ENCODE assay signal across 11 cellular contexts in genomic region chrX:17580529-17581155, GRCh38.
A peak's percentile ranks its signal among the peaks of the same experiment; 100 is the strongest.
DNase-seq lines count a peak whose midpoint lies in the region; ATAC-seq and TF ChIP-seq lines count a peak whose summit lies in the region.
"Had no signal": no experiment of that assay in that cellular context is flagged by ENCODE, and none has a peak within 500 bp of the region (broad histone marks: within the 10 kb centered on the region; RNA-seq: fewer than 3 reads in every experiment).

No MANE protein-coding gene starts in this region.

- H3K36me3 ChIP-seq in transverse colon, result no peaks in the 10 kb centered on the region

- H3K4me3 ChIP-seq in epithelial cell of proximal tubule (ENCODE audit: low read depth, low read length), result no peak overlapping the region
- no peak overlapping the region for H3K4me3 ChIP-seq in transverse colon

- H3K27ac Mint-ChIP-seq in activated CD8-positive, alpha-beta T cell treated with anti-CD3 and anti-CD28 coated beads for 36 hours, result no peak overlapping the region
- H3K27ac Mint-ChIP-seq in stimulated activated naive CD8-positive, alpha-beta T cell treated with anti-CD3 and anti-CD28 coated beads, Interleukin-15, amount 100 ng/mL, for 72 hours, result peak overlapping the region in 1 of 2 donors; percentile 71
- H3K27ac Mint-ChIP-seq: activated naive CD4-positive, alpha-beta T cell treated with anti-CD3 and anti-CD28 coated beads for 36 hours; stimulated activated effector memory CD8-positive, alpha-beta T cell treated with anti-CD3 and anti-CD28 coated beads, Interleukin-12 subunit alpha, Interleukin-12 subunit beta, amount 100 ng/mL, for 72 hours had no signal

- TF ChIP-seq EP300 in transverse colon (IDR thresholded peaks at IDR 0.05; ENCODE audit: low read depth), result no peak

- no peaks in the 10 kb centered on the region for H3K9me3 ChIP-seq in transverse colon

- CTCF ChIA-PET in activated CD8-positive, alpha-beta T cell treated with anti-CD3 and anti-CD28 coated beads for 36 hours (lab: Charles Lee), result no interaction called here

- no peaks in the 10 kb centered on the region for H3K9me3 Mint-ChIP-seq in activated CD8-positive, alpha-beta T cell treated with anti-CD3 and anti-CD28 coated beads for 36 hours
- H3K9me3 Mint-ChIP-seq in stimulated activated naive CD8-positive, alpha-beta T cell treated with anti-CD3 and anti-CD28 coated beads, Interleukin-15, amount 100 ng/mL, for 72 hours, result peaks cover 0 to under 1% of the 10 kb centered on the region in 2 donors
- H3K9me3 Mint-ChIP-seq: activated naive CD4-positive, alpha-beta T cell treated with anti-CD3 and anti-CD28 coated beads for 36 hours; stimulated activated effector memory CD8-positive, alpha-beta T cell treated with anti-CD3 and anti-CD28 coated beads, Interleukin-12 subunit alpha, Interleukin-12 subunit beta, amount 100 ng/mL, for 72 hours had no signal

- H3K27me3 Mint-ChIP-seq in activated CD8-positive, alpha-beta T cell treated with anti-CD3 and anti-CD28 coated beads for 36 hours, result peaks cover 6% of the 10 kb centered on the region
- peaks cover 15% of the 10 kb centered on the region for H3K27me3 Mint-ChIP-seq in stimulated activated naive CD8-positive, alpha-beta T cell treated with anti-CD3 and anti-CD28 coated beads, Interleukin-15, amount 100 ng/mL, for 72 hours

- no peak for TF ChIP-seq POLR2A in transverse colon (IDR thresholded peaks at IDR 0.05)

- intact Hi-C loops in transverse colon (cut with DNase I; ENCODE audit: low total_unique reads), result loop anchor here (5.0 kb wide), 1 partner anchor 777 kb away; no protein-coding TSS in a partner anchor
- intact Hi-C loops in activated CD8-positive, alpha-beta T cell treated with anti-CD3 and anti-CD28 coated beads for 36 hours (cut with micrococcal nuclease), result no loop called here

- H3K27ac ChIP-seq in transverse colon, result peak overlapping the region in 3 of 4 donors; percentile 23 to 54 (median 40)

- H3K4me1 ChIP-seq in transverse colon, result peaks cover 0 to 9% (median 0%) of the 10 kb centered on the region in 4 donors

- H3K4me3 Mint-ChIP-seq in activated CD8-positive, alpha-beta T cell treated with anti-CD3 and anti-CD28 coated beads for 36 hours, result no peak overlapping the region
- no peak overlapping the region for H3K4me3 Mint-ChIP-seq in stimulated activated naive CD8-positive, alpha-beta T cell treated with anti-CD3 and anti-CD28 coated beads, Interleukin-15, amount 100 ng/mL, for 72 hours
- H3K4me3 Mint-ChIP-seq: activated naive CD4-positive, alpha-beta T cell treated with anti-CD3 and anti-CD28 coated beads for 36 hours; stimulated activated effector memory CD8-positive, alpha-beta T cell treated with anti-CD3 and anti-CD28 coated beads, Interleukin-12 subunit alpha, Interleukin-12 subunit beta, amount 100 ng/mL, for 72 hours had no signal

- no peaks in the 10 kb centered on the region for H3K36me3 Mint-ChIP-seq in activated CD8-positive, alpha-beta T cell treated with anti-CD3 and anti-CD28 coated beads for 36 hours (ENCODE audit: low read depth)
- H3K36me3 Mint-ChIP-seq: stimulated activated effector memory CD8-positive, alpha-beta T cell treated with anti-CD3 and anti-CD28 coated beads, Interleukin-12 subunit alpha, Interleukin-12 subunit beta, amount 100 ng/mL, for 72 hours had no signal

- no peak for TF ChIP-seq CTCF in epithelial cell of proximal tubule (conservative IDR thresholded peaks at IDR 0.05; ENCODE audit: low read depth, low read length)
- no peak for TF ChIP-seq CTCF in transverse colon (IDR thresholded peaks at IDR 0.05)
- no peak for TF ChIP-seq CTCF in activated CD8-positive, alpha-beta T cell treated with anti-CD3 and anti-CD28 coated beads for 36 hours (IDR thresholded peaks at IDR 0.05)

- in situ Hi-C loops in transverse colon (cut with MboI; ENCODE audit: low pct_ligation_motif_present in 1 of 4, low pct_unique_long_range_greater_than_20kb in 1 of 4, low sequenced_read_pairs in 3 of 4), result loop anchor here in 2 of 4 donors (25.0 kb wide), 1 partner anchor 343 kb away; no protein-coding TSS in a partner anchor

- DNase-seq in HK-2 (ENCODE audit: unreplicated experiment) (peak; percentile 53), epithelial cell of proximal tubule (ENCODE audit: low read depth) (peak; percentile 92), kidney glomerular epithelial cell (lab: John Stamatoyannopoulos, UW) (peak; percentile 83), transverse colon (no peak), NCI-H2107 (lab: John Stamatoyannopoulos, UW) (no peak)
- no peak for DNase-seq in activated CD8-positive, alpha-beta T cell treated with anti-CD3 and anti-CD28 coated beads for 36 hours
- DNase-seq in stimulated activated naive CD8-positive, alpha-beta T cell treated with anti-CD3 and anti-CD28 coated beads, Interleukin-15, amount 100 ng/mL, for 72 hours, result no peak
- DNase-seq: activated CD4-positive, alpha-beta T cell treated with anti-CD3 and anti-CD28 coated beads, Interleukin-2, amount 50 U/mL, for 1 hour; activated naive CD4-positive, alpha-beta T cell treated with anti-CD3 and anti-CD28 coated beads for 36 hours; DND-41 had no signal

- 56% methylated on average over 7 of the region's 7 CpGs; no CpG with 5 or more reads in 1 of the 2 donors for WGBS in transverse colon (ENCODE audit: low coverage in 1 of 2), 2 donors

- POLR2A ChIA-PET in activated CD8-positive, alpha-beta T cell treated with anti-CD3 and anti-CD28 coated beads for 36 hours (lab: Charles Lee), result no interaction called here

- ATAC-seq in activated CD8-positive, alpha-beta T cell treated with anti-CD3 and anti-CD28 coated beads for 36 hours, result no peak
- no peak for ATAC-seq in stimulated activated naive CD8-positive, alpha-beta T cell treated with anti-CD3 and anti-CD28 coated beads, Interleukin-15, amount 100 ng/mL, for 72 hours
- ATAC-seq: stimulated activated effector memory CD8-positive, alpha-beta T cell treated with anti-CD3 and anti-CD28 coated beads, Interleukin-12 subunit alpha, Interleukin-12 subunit beta, amount 100 ng/mL, for 72 hours had no signal

- H3K27me3 ChIP-seq in transverse colon, result no peaks in the 10 kb centered on the region

- no peaks in the 10 kb centered on the region for H3K4me1 Mint-ChIP-seq in activated CD8-positive, alpha-beta T cell treated with anti-CD3 and anti-CD28 coated beads for 36 hours (ENCODE audit: low read depth)
- peaks cover 15% of the 10 kb centered on the region for H3K4me1 Mint-ChIP-seq in stimulated activated naive CD8-positive, alpha-beta T cell treated with anti-CD3 and anti-CD28 coated beads, Interleukin-15, amount 100 ng/mL, for 72 hours
- H3K4me1 Mint-ChIP-seq: stimulated activated effector memory CD8-positive, alpha-beta T cell treated with anti-CD3 and anti-CD28 coated beads, Interleukin-12 subunit alpha, Interleukin-12 subunit beta, amount 100 ng/mL, for 72 hours had no signal

Comparison
In these comparisons a context has a peak if more than half of its experiments do, and no peak if none do; other contexts are left out.
1. DNase-seq: peak in HK-2 (single experiment), epithelial cell of proximal tubule (single experiment) and kidney glomerular epithelial cell (single experiment); none in transverse colon (single experiment), activated CD8-positive, alpha-beta T cell treated with anti-CD3 and anti-CD28 coated beads for 36 hours (single experiment), stimulated activated naive CD8-positive, alpha-beta T cell treated with anti-CD3 and anti-CD28 coated beads, Interleukin-15, amount 100 ng/mL, for 72 hours (0 of 2) and NCI-H2107 (single experiment).